ENCODE assay signal across 9 cellular contexts in the genomic region with DNA sequence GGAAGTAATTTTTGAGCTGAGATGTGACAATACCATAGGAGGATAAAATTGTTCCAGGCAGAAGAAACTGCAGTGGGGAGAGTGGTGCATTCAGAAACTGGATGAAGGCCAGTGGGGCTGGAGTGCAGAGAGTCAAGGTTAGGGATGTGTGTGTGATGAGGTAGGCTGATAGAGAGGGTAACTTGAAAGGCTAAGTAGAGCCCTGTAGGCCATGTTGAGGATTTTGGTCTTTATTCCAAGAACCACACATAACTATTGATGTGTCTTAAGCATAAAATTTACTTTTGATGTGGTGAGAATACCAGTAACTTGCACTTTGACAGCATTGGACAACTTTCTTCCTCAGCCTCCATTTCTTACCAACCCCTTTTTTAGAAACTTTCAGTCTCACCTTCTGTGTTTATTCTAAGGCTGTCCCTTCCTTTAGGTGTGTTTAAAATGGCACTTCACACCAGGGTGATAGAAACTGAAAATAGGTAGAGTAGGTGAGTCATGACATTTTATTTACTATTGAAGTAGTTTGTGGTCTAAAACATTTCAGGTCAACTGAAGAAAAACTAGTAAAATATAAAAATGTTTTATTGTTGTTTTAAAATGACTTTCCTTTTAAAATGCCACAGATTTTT. TPM values are rescaled to one million over a fixed set of nuclear protein-coding genes. Genes with fewer than 3 reads are reported as not detected.
A peak's percentile ranks its signal among the peaks of the same experiment; 100 is the strongest.
DNase-seq lines count a peak whose midpoint lies in the region; ATAC-seq, FAIRE-seq and TF ChIP-seq lines count a peak whose summit lies in the region.
"Had no signal": no experiment of that assay in that cellular context is flagged by ENCODE, and none has a peak within 500 bp of the region (broad histone marks: within the 10 kb centered on the region; RNA-seq: fewer than 3 reads in every experiment).

No MANE protein-coding gene starts in this region.

- POLR2A ChIA-PET in RWPE1 (lab: Yijun Ruan, JAX; ENCODE audit: low non-redundant PET) = no interaction called here

- H3K36me3 ChIP-seq in GM06990 (ENCODE audit: control insufficient read depth, insufficient read depth, low read length) = no peaks in the 10 kb centered on the region
- no peaks in the 10 kb centered on the region for H3K36me3 ChIP-seq in ascending aorta
- no peaks in the 10 kb centered on the region for H3K36me3 ChIP-seq in spleen

- intact Hi-C loops in ascending aorta (cut with DNase I) = loop anchor here (10.0 kb wide), 1 partner anchor 163 kb away; no protein-coding TSS in a partner anchor
- intact Hi-C loops in spleen (cut with DNase I; ENCODE audit: low total_unique reads) = no loop called here

- TF ChIP-seq CTCF in GM06990 (IDR thresholded peaks at IDR 0.05; ENCODE audit: insufficient read depth, low read length, poor library complexity, severe bottlenecking) (no peak), ascending aorta (IDR thresholded peaks at IDR 0.05) (no peak), spleen (IDR thresholded peaks at IDR 0.05 in 8 of 11, conservative IDR thresholded peaks at IDR 0.05 in 3 of 11) (no peak), RWPE1 (conservative IDR thresholded peaks at IDR 0.05; ENCODE audit: low read depth) (no peak)

- H3K9me3 ChIP-seq in ascending aorta (no peaks in the 10 kb centered on the region), spleen (no peaks in the 10 kb centered on the region)

- H3K9me3 Mint-ChIP-seq in T-helper 2 cell treated with Interferon-gamma antibody and Interleukin-4, amounts not matched to agents 5 μg/mL and 100 μg/mL, for 36 hours = no peaks in the 10 kb centered on the region

- no peaks in the 10 kb centered on the region for H3K4me1 ChIP-seq in ascending aorta
- peaks cover 0 to 22% (median 13%) of the 10 kb centered on the region in 6 donors for H3K4me1 ChIP-seq in spleen

- CTCF ChIA-PET in RWPE1 (lab: Yijun Ruan, JAX) = interaction anchor here (0.6 to 0.8 kb wide), 2 partner anchors 17 to 197 kb away, joined by 3 to 5 read pairs; no protein-coding TSS in a partner anchor

- H3K36me3 Mint-ChIP-seq in T-helper 2 cell treated with Interferon-gamma antibody and Interleukin-4, amounts not matched to agents 5 μg/mL and 100 μg/mL, for 36 hours (ENCODE audit: low read depth) = peaks cover 3% of the 10 kb centered on the region

- FAIRE-seq in GM19239 (lab: Jason Lieb, UNC) = peak; percentile 72

- ATAC-seq in HG02970 (IDR thresholded peaks at IDR 0.05; ENCODE audit: low FRiP score, unreplicated experiment) = peak; percentile 69

- H3K27me3 ChIP-seq in GM06990 (replicated peaks; ENCODE audit: control insufficient read depth, insufficient read depth, low read length) (no peaks in the 10 kb centered on the region), ascending aorta (no peaks in the 10 kb centered on the region), spleen (replicated peaks in 1 of 7) (no peaks in the 10 kb centered on the region)

- no peak overlapping the region for H3K27ac ChIP-seq in ascending aorta
- no peak overlapping the region for H3K27ac ChIP-seq in spleen
- no peak overlapping the region for H3K27ac ChIP-seq in RWPE1

- no peak overlapping the region; the same call in 1 of the 2 replicates for H3K4me3 ChIP-seq in GM06990 (replicated peaks; ENCODE audit: low read depth, low read length)
- H3K4me3 ChIP-seq in ascending aorta = no peak overlapping the region
- no peak overlapping the region for H3K4me3 ChIP-seq in spleen

- H3K4me3 Mint-ChIP-seq in T-helper 2 cell treated with Interferon-gamma antibody and Interleukin-4, amounts not matched to agents 5 μg/mL and 100 μg/mL, for 36 hours = peak overlapping the region; percentile 9

- H3K4me1 Mint-ChIP-seq in T-helper 2 cell treated with Interferon-gamma antibody and Interleukin-4, amounts not matched to agents 5 μg/mL and 100 μg/mL, for 36 hours (ENCODE audit: low read depth) = peaks cover 25% of the 10 kb centered on the region

- TF ChIP-seq POLR2A in spleen (IDR thresholded peaks at IDR 0.05) = no peak

- H3K27ac Mint-ChIP-seq in T-helper 2 cell treated with Interferon-gamma antibody and Interleukin-4, amounts not matched to agents 5 μg/mL and 100 μg/mL, for 36 hours = peak overlapping the region; percentile 28

- no peaks in the 10 kb centered on the region for H3K27me3 Mint-ChIP-seq in T-helper 2 cell treated with Interferon-gamma antibody and Interleukin-4, amounts not matched to agents 5 μg/mL and 100 μg/mL, for 36 hours (ENCODE audit: low read depth)

- DNase-seq in GM06990 (ENCODE audit: extremely low read depth, insufficient read length) = peak; percentile 35
- DNase-seq in GM19239 (ENCODE audit: insufficient read length, low spot score) = peak; percentile 1
- no peak for DNase-seq in T-helper 2 cell treated with Interferon-gamma antibody and Interleukin-4, amounts not matched to agents 5 μg/mL and 100 μg/mL, for 36 hours (ENCODE audit: low spot score)
- DNase-seq in NCI-H187 (lab: John Stamatoyannopoulos, UW) = no peak
- DNase-seq in ascending aorta (ENCODE audit: low spot score in 2 of 2) = no peak
- DNase-seq in spleen = no peak
- DNase-seq in RWPE1 (ENCODE audit: low spot score) = no peak
- DNase-seq: NCI-H1105 had no signal

RNA-seq across cellular contexts. Expression of a gene that starts 22.6 kb away (rescaled TPM):
- total RNA-seq in ascending aorta = 8.5 TPM
- 10 to 100 TPM; 11.1 to 23.1 (median 15.7) TPM for total RNA-seq in spleen
- 10 to 100 TPM; 31.4 to 33.8 (median 32.7) TPM for polyA plus RNA-seq in spleen

Comparison
In these comparisons a context has a peak if more than half of its experiments do, and no peak if none do; other contexts are left out.
1. DNase-seq: peak in GM06990 (single experiment) and GM19239 (single experiment); none in T-helper 2 cell treated with Interferon-gamma antibody and Interleukin-4, amounts not matched to agents 5 μg/mL and 100 μg/mL, for 36 hours (single experiment), NCI-H187 (0 of 2), ascending aorta (0 of 2), spleen (single experiment) and RWPE1 (single experiment).